8 cellular contexts compared by ENCODE assay signal in the genomic region with DNA sequence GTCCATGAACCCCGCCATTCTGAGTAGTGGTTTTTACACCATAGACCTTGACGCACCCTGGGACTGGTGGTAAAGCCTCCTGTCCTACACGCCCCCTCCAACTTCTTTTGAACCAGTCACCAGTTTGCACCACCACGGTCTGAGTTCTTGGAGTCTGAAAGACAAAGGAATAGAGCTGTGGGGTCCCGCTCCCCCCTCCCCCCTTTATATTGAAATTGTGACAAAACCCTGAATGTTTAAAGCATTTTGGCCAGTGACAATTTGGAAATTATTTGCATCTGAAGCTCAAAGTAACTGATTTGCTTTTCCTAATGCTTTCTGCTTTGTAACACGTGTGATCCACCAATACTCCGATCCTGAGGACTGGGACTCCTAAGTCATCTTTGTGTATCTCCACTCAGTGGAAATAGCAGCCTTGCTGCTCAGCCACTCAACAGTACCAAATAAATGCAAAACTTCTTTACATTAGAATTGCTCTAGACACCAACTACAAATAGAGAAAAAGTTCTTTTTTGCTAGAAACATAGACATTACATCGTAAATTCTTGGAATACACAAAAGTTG.
DNase-seq lines count a peak whose midpoint lies in the region; TF ChIP-seq lines count a peak whose summit lies in the region.

No MANE protein-coding gene starts in this region.

- H3K9me2 ChIP-seq in OCI-LY1 (ENCODE audit: low read depth, low read length), result no peaks in the 10 kb centered on the region

- peak overlapping the region; percentile 62 for H3K27ac ChIP-seq in OCI-LY1 (ENCODE audit: low read depth, low read length, poor library complexity, severe bottlenecking)
- peak overlapping the region; percentile 98 for H3K27ac ChIP-seq in duodenal mucosa (ENCODE audit: low read depth, low read length)

- H3K9me3 ChIP-seq in OCI-LY1 (ENCODE audit: low read length) (no peaks in the 10 kb centered on the region), duodenal mucosa (ENCODE audit: control insufficient read depth in 1 of 2, low read length in 2 of 2) (peaks cover 0 to 2% of the 10 kb centered on the region in 2 donors)

- H3K27me3 ChIP-seq in OCI-LY1 (ENCODE audit: insufficient read depth, low read length), result no peaks in the 10 kb centered on the region
- H3K27me3 ChIP-seq in duodenal mucosa (ENCODE audit: control insufficient read depth in 1 of 2, insufficient read depth in 2 of 2, low read length in 2 of 2), result no peaks in the 10 kb centered on the region

- H3K9ac ChIP-seq in OCI-LY1 (ENCODE audit: low read length) (peak overlapping the region; percentile 99), duodenal mucosa (ENCODE audit: low read depth in 1 of 2, low read length in 2 of 2) (peak overlapping the region; percentile 95 to 100)

- peaks cover 47% of the 10 kb centered on the region for H3K4me1 ChIP-seq in OCI-LY1 (ENCODE audit: insufficient read depth, low read length, severe bottlenecking)
- peaks cover 29 to 33% of the 10 kb centered on the region in 2 donors for H3K4me1 ChIP-seq in duodenal mucosa (ENCODE audit: control insufficient read depth in 1 of 2, insufficient read depth in 2 of 2, low read length in 2 of 2)

- H3K79me2 ChIP-seq in OCI-LY1 (ENCODE audit: insufficient read depth, low read length), result peaks cover 39% of the 10 kb centered on the region

- peak; percentile 50 for DNase-seq in activated CD4-positive, alpha-beta T cell treated with anti-CD3 and anti-CD28 coated beads for 48 hours
- DNase-seq in activated CD4-positive, alpha-beta T cell treated with anti-CD3 and anti-CD28 coated beads for 4 hours, result no peak
- DNase-seq in nephron progenitor cell (no peak), NCI-H226 (no peak), GM03348 (ENCODE audit: low spot score) (no peak), GM20000 (ENCODE audit: low spot score) (no peak)

- H3K4me3 ChIP-seq in OCI-LY1 (ENCODE audit: low read depth, low read length, poor library complexity, severe bottlenecking), result peak overlapping the region; percentile 95
- H3K4me3 ChIP-seq in duodenal mucosa (ENCODE audit: low read depth in 1 of 2, low read length in 2 of 2), result peak overlapping the region; percentile 96 to 100

- peak overlapping the region; percentile 80 for H3K4me2 ChIP-seq in OCI-LY1 (ENCODE audit: low read length)

- H3K36me3 ChIP-seq in OCI-LY1 (ENCODE audit: insufficient read depth, low read length), result peaks cover 37% of the 10 kb centered on the region
- peaks cover 22% of the 10 kb centered on the region in 2 donors for H3K36me3 ChIP-seq in duodenal mucosa (ENCODE audit: control insufficient read depth in 1 of 2, insufficient read depth in 2 of 2, low read length in 2 of 2)

- H3K9me3 Mint-ChIP-seq in nephron progenitor cell, result peaks cover 3% of the 10 kb centered on the region

- H3K36me3 Mint-ChIP-seq in nephron progenitor cell (ENCODE audit: low read depth), result peaks cover 37% of the 10 kb centered on the region

- no peaks in the 10 kb centered on the region for H4K20me1 ChIP-seq in OCI-LY1 (ENCODE audit: insufficient read depth, low read length)

- no peaks in the 10 kb centered on the region for H3F3A ChIP-seq in OCI-LY1 (ENCODE audit: insufficient read depth, low read length)

- peak overlapping the region; percentile 100 for H3K27ac Mint-ChIP-seq in nephron progenitor cell

- H3K4me1 Mint-ChIP-seq in nephron progenitor cell, result peaks cover 41% of the 10 kb centered on the region

- H3K27me3 Mint-ChIP-seq in nephron progenitor cell (ENCODE audit: low read depth, poor library complexity), result no peaks in the 10 kb centered on the region

- peak overlapping the region; percentile 92 for H2AFZ ChIP-seq in OCI-LY1 (ENCODE audit: low read length)

- TF ChIP-seq CTCF in OCI-LY1 (IDR thresholded peaks at IDR 0.05; ENCODE audit: low read length), result no peak
- TF ChIP-seq CTCF in nephron progenitor cell (IDR thresholded peaks at IDR 0.05), result no peak
- TF ChIP-seq CTCF in GM20000 (IDR thresholded peaks at IDR 0.05; ENCODE audit: extremely low read depth, missing control alignments), result no peak

- H3K4me3 Mint-ChIP-seq in nephron progenitor cell, result peak overlapping the region; percentile 99
